ENCODE assay signal across 24 cellular contexts in genomic region chr6:52482903-52483670, GRCh38.
DNase-seq lines count a peak whose midpoint lies in the region; ATAC-seq, FAIRE-seq and TF ChIP-seq lines count a peak whose summit lies in the region.
"Had no signal": no experiment of that assay in that cellular context is flagged by ENCODE, and none has a peak within 500 bp of the region (broad histone marks: within the 10 kb centered on the region; RNA-seq: fewer than 3 reads in every experiment).

No MANE protein-coding gene starts in this region.

- no peaks in the 10 kb centered on the region for H3K9me3 ChIP-seq in small intestine (ENCODE audit: control insufficient read depth, low read depth)
- H3K9me3 ChIP-seq: ascending aorta, sigmoid colon had no signal

- WGBS in small intestine, 3 donors = 18 to 69% (median 45%) methylated on average over 7 of the region's 7 CpGs

- TF ChIP-seq CTCF in bronchial epithelial cell (IDR thresholded peaks at IDR 0.05; ENCODE audit: insufficient read depth, low read length, severe bottlenecking) (no peak), GM20000 (IDR thresholded peaks at IDR 0.05; ENCODE audit: extremely low read depth, missing control alignments) (no peak)

- peaks cover 0 to 4% of the 10 kb centered on the region in 2 donors for H3K4me1 ChIP-seq in small intestine (ENCODE audit: control insufficient read depth in 2 of 2, insufficient read depth in 1 of 2, low read depth in 1 of 2, low read length in 1 of 2)
- H3K4me1 ChIP-seq: ascending aorta, sigmoid colon had no signal

- no peak for FAIRE-seq in bronchial epithelial cell (lab: Jason Lieb, UNC)
- peak; percentile 94 for FAIRE-seq in small intestine (lab: Jason Lieb, UNC)
- FAIRE-seq: A204.1, islet of Langerhans had no signal

- H3K4me3 ChIP-seq in bronchial epithelial cell (ENCODE audit: low read depth, low read length) = no peak overlapping the region
- no peak overlapping the region for H3K4me3 ChIP-seq in small intestine (ENCODE audit: low read depth in 1 of 2, low read length in 2 of 2)
- H3K4me3 ChIP-seq: ascending aorta, BLaER1, lung, sigmoid colon had no signal

- H3K36me3 ChIP-seq in bronchial epithelial cell (ENCODE audit: control insufficient read depth, insufficient read depth, low read length) = no peaks in the 10 kb centered on the region
- no peaks in the 10 kb centered on the region for H3K36me3 ChIP-seq in small intestine (ENCODE audit: control insufficient read depth in 2 of 2, insufficient read depth in 2 of 2, low read length in 2 of 2)
- H3K36me3 ChIP-seq: ascending aorta, sigmoid colon had no signal

- peak overlapping the region; percentile 0 to 15 for H3K27ac ChIP-seq in small intestine (ENCODE audit: low read depth in 1 of 2, low read length in 1 of 2)
- H3K27ac ChIP-seq: ascending aorta, BLaER1, sigmoid colon had no signal

- ATAC-seq in GM21717 (IDR thresholded peaks at IDR 0.05; ENCODE audit: unreplicated experiment) = no peak
- ATAC-seq: activated CD8-positive, alpha-beta T cell treated with anti-CD3 and anti-CD28 coated beads for 36 hours; activated T-cell treated with anti-CD3 and anti-CD28 coated beads, Interleukin-2, amount 50 U/mL, for 72 hours; effector memory CD8-positive, alpha-beta T cell; naive thymus-derived CD4-positive, alpha-beta T cell had no signal

- H3K27me3 ChIP-seq in bronchial epithelial cell (ENCODE audit: control insufficient read depth, insufficient read depth, low read length) (no peaks in the 10 kb centered on the region), small intestine (ENCODE audit: control insufficient read depth in 2 of 2, insufficient read depth in 2 of 2, low read length in 2 of 2) (no peaks in the 10 kb centered on the region)
- H3K27me3 ChIP-seq: ascending aorta, BLaER1, sigmoid colon had no signal

- DNase-seq in NCI-H2171 treated with DMSO at 0.1 percent for 48 hours (lab: John Stamatoyannopoulos, UW) (peak; percentile 27), NCI-H2171 (lab: John Stamatoyannopoulos, UW) (no peak), LoVo (ENCODE audit: low spot score) (peak; percentile 18), bronchial epithelial cell (ENCODE audit: low read depth) (peak; percentile 63), small intestine (peak; percentile 89), GM20000 (ENCODE audit: low spot score) (no peak)
- DNase-seq in activated T-cell treated with anti-CD3 and anti-CD28 coated beads, Interleukin-2, amount 50 U/mL, for 1 hour = no peak
- DNase-seq: activated CD8-positive, alpha-beta T cell treated with anti-CD3 and anti-CD28 coated beads for 36 hours; activated naive CD4-positive, alpha-beta T cell treated with anti-CD3 and anti-CD28 coated beads, Interleukin-2, amount 50 U/mL, for 16 hours; activated T-cell treated with anti-CD3 and anti-CD28 coated beads, Interleukin-2, amount 50 U/mL, for 72 hours; effector memory CD8-positive, alpha-beta T cell; GDM1; KG1; naive thymus-derived CD4-positive, alpha-beta T cell; NCI-H774; sigmoid colon; stimulated activated CD4-positive, alpha-beta T cell treated with anti-CD3 and anti-CD28 coated beads, Interleukin-1b, Interleukin-23, amount 100 ng/mL, for 48 hours; trophoblast cell had no signal

Comparison
In these comparisons a context has a peak if more than half of its experiments do, and no peak if none do; other contexts are left out.
1. DNase-seq: peak in NCI-H2171 treated with DMSO at 0.1 percent for 48 hours (single experiment), LoVo (single experiment), bronchial epithelial cell (single experiment) and small intestine (single experiment); none in NCI-H2171 (single experiment), GM20000 (single experiment) and activated T-cell treated with anti-CD3 and anti-CD28 coated beads, Interleukin-2, amount 50 U/mL, for 1 hour (single experiment).